ENCODE assay signal across 8 cellular contexts in genomic region chr5:109688999-109689739, GRCh38. TPM values are rescaled to one million over a fixed set of nuclear protein-coding genes. Genes with fewer than 3 reads are reported as not detected.
DNase-seq lines count a peak whose midpoint lies in the region; ATAC-seq and TF ChIP-seq lines count a peak whose summit lies in the region.

No MANE protein-coding gene starts in this region.

- no peaks in the 10 kb centered on the region for H3K36me3 ChIP-seq in HUES6 (ENCODE audit: control insufficient read depth, insufficient read depth, low read length)
- no peaks in the 10 kb centered on the region for H3K36me3 ChIP-seq in OCI-LY3 (replicated peaks; ENCODE audit: low read depth, low read length)

- H3K27me3 ChIP-seq in HUES6 (ENCODE audit: control insufficient read depth, insufficient read depth, low read length) (no peaks in the 10 kb centered on the region), OCI-LY3 (ENCODE audit: low read depth, low read length) (no peaks in the 10 kb centered on the region)

- peak overlapping the region; percentile 90 for H3K4me2 ChIP-seq in OCI-LY3 (ENCODE audit: low read length)

- TF ChIP-seq CTCF in OCI-LY3 (IDR thresholded peaks at IDR 0.05; ENCODE audit: low read depth, low read length) (no peak), epithelial cell of esophagus (IDR thresholded peaks at IDR 0.05; ENCODE audit: insufficient read depth, low read depth, low read length, missing control alignments) (no peak)

- H3K9me3 ChIP-seq in HUES6 (ENCODE audit: control insufficient read depth, insufficient read depth, low read depth, low read length) (peaks cover 15% of the 10 kb centered on the region), OCI-LY3 (ENCODE audit: insufficient read depth, low read length) (peaks cover 9% of the 10 kb centered on the region; the same call in 1 of the 2 replicates)

- H2AFZ ChIP-seq in OCI-LY3 (ENCODE audit: low read depth, low read length), result peak overlapping the region; percentile 91

- H4K20me1 ChIP-seq in OCI-LY3 (ENCODE audit: insufficient read depth, low read length), result peaks cover 4% of the 10 kb centered on the region; the same call in 1 of the 2 replicates

- H3K27ac ChIP-seq in HUES6 (ENCODE audit: low read depth, low read length) (peak overlapping the region; percentile 88), OCI-LY3 (ENCODE audit: low read length) (peak overlapping the region; percentile 100)

- H3K4me1 ChIP-seq in HUES6 (ENCODE audit: control insufficient read depth, insufficient read depth, low read length) (peaks cover 24% of the 10 kb centered on the region), OCI-LY3 (ENCODE audit: low read length) (peaks cover 23% of the 10 kb centered on the region)

- H3K79me2 ChIP-seq in OCI-LY3 (ENCODE audit: low read length), result peaks cover 44% of the 10 kb centered on the region

- ATAC-seq in GM21447 (IDR thresholded peaks at IDR 0.05; ENCODE audit: unreplicated experiment), result peak; percentile 67

- H3K9ac ChIP-seq in HUES6 (ENCODE audit: low read length) (peak overlapping the region; percentile 92), OCI-LY3 (ENCODE audit: low read length) (peak overlapping the region; percentile 95)

- H3K4me3 ChIP-seq in HUES6 (ENCODE audit: low read depth, low read length), result peak overlapping the region; percentile 99
- peak overlapping the region; percentile 99 for H3K4me3 ChIP-seq in OCI-LY3 (ENCODE audit: low read length)
- peak overlapping the region; percentile 87 for H3K4me3 ChIP-seq in epithelial cell of esophagus (ENCODE audit: low read length)

- DNase-seq in DMS 273 treated with DMSO at 0.1 percent for 48 hours (lab: John Stamatoyannopoulos, UW), result peak; percentile 86
- peak; percentile 72 for DNase-seq in activated T-cell treated with anti-CD3 and anti-CD28 coated beads for 24 hours (ENCODE audit: low read depth)
- peak; percentile 92 for DNase-seq in epithelial cell of esophagus (ENCODE audit: low read depth)
- peak; percentile 88 for DNase-seq in mucosa of gallbladder (ENCODE audit: low spot score)
- DNase-seq in stimulated activated CD8-positive, alpha-beta memory T cell treated with anti-CD3 and anti-CD28 coated beads, Interleukin-4, amount 100 ng/mL, for 48 hours, result peak; percentile 79

RNA-seq across cellular contexts. Expression of gene MAN2A1, which starts 0.6 kb away (rescaled TPM):
- 105 TPM for total RNA-seq in mucosa of gallbladder

Comparison
In these comparisons a context has a peak if more than half of its experiments do, and no peak if none do; other contexts are left out.
1. Peak in every context shown above with its lines: DNase-seq, ATAC-seq, H3K4me3 ChIP-seq and H3K27ac ChIP-seq.